Comparison of ENCODE assay signal across 25 cellular contexts in the genomic region with DNA sequence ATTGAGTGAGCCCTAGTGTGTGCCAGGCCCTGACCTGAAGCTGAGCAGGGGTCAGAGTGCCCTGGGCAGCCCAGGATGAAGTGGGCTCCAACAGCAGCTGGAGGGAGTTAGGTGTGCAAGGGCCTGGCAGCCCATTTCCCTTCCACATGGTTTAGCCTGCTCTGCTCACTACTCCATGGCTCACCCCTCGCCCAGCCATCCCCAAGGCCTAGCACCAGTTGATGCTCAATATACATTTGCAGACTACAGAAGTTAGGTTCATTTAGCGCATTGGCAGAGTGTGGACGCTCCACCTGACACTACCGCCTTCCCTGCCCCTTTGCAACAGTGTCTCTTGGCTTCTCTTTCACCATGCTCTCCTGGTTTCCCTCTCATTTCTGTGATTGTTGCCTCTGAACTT. TPM values are rescaled to one million over a fixed set of nuclear protein-coding genes. Genes with fewer than 3 reads are reported as not detected.
DNase-seq lines count a peak whose midpoint lies in the region; ATAC-seq and TF ChIP-seq lines count a peak whose summit lies in the region.
"Had no signal": no experiment of that assay in that cellular context is flagged by ENCODE, and none has a peak within 500 bp of the region (broad histone marks: within the 10 kb centered on the region; RNA-seq: fewer than 3 reads in every experiment).

No MANE protein-coding gene starts in this region.

- POLR2A ChIA-PET in CD8-positive, alpha-beta memory T cell (lab: Charles Lee) = no interaction called here

- H3K4me3 Mint-ChIP-seq in CD14-positive monocyte = no peak overlapping the region
- peak overlapping the region in 5 of 7 donors; percentile 6 to 88 (median 45) for H3K4me3 Mint-ChIP-seq in CD8-positive, alpha-beta memory T cell
- peak overlapping the region; percentile 31 for H3K4me3 Mint-ChIP-seq in activated T-helper 2 cell treated with anti-CD3 and anti-CD28 coated beads, Interferon-gamma antibody, Interleukin-2, Interleukin-4, amounts not matched to agents 10 μg/mL and 5 μg/mL and 100 μg/mL, durations not matched to agents 14 hours and 24 hours and 36 hours (ENCODE audit: low read depth)
- H3K4me3 Mint-ChIP-seq in nephron = peak overlapping the region; percentile 34 to 58 (median 56)
- H3K4me3 Mint-ChIP-seq in Calu3 (ENCODE audit: low read depth, unreplicated experiment) = no peak overlapping the region

- H3K4me3 ChIP-seq in CD8-positive, alpha-beta memory T cell (ENCODE audit: low read length) = no peak overlapping the region
- H3K4me3 ChIP-seq: pancreas, right atrium auricular region had no signal

- no peak overlapping the region for H3K27ac ChIP-seq in CD8-positive, alpha-beta memory T cell (ENCODE audit: low read depth, low read length)
- H3K27ac ChIP-seq: brain microvascular endothelial cell, foreskin keratinocyte, pancreas, right atrium auricular region had no signal

- H3K36me3 ChIP-seq in CD8-positive, alpha-beta memory T cell (ENCODE audit: insufficient read depth, low read length) = peaks cover 29% of the 10 kb centered on the region
- H3K36me3 ChIP-seq: brain microvascular endothelial cell, pancreas had no signal

- H3K4me1 ChIP-seq in CD8-positive, alpha-beta memory T cell (ENCODE audit: insufficient read depth, low read length) = peaks cover 12% of the 10 kb centered on the region

- no peaks in the 10 kb centered on the region for H3K9me3 ChIP-seq in CD8-positive, alpha-beta memory T cell (ENCODE audit: low read length)
- H3K9me3 ChIP-seq: pancreas, right atrium auricular region had no signal

- intact Hi-C loops in CD14-positive monocyte (cut with micrococcal nuclease) (no loop called here), Calu3 (cut with micrococcal nuclease; ENCODE audit: unreplicated experiment) (no loop called here)
- intact Hi-C loops in activated T-helper 2 cell treated with anti-CD3 and anti-CD28 coated beads, Interferon-gamma antibody, Interleukin-2, Interleukin-4, amounts not matched to agents 10 μg/mL and 5 μg/mL and 100 μg/mL, durations not matched to agents 14 hours and 24 hours and 36 hours (cut with micrococcal nuclease) = no loop called here

- CTCF ChIA-PET in CD8-positive, alpha-beta memory T cell (lab: Charles Lee) = interaction anchor here (1.0 to 1.9 kb wide), 2 partner anchors 10 to 360 kb away, joined by 3 to 7 read pairs; no protein-coding TSS in a partner anchor
- CTCF ChIA-PET in Calu3 (lab: Charles Lee) = no interaction called here

- TF ChIP-seq CTCF in CD14-positive monocyte (IDR thresholded peaks at IDR 0.05) (no peak), nephron (IDR thresholded peaks at IDR 0.05; ENCODE audit: unreplicated experiment in 3 of 3) (no peak), Calu3 (IDR thresholded peaks at IDR 0.05; ENCODE audit: unreplicated experiment) (no peak)

- H3K4me1 Mint-ChIP-seq in CD14-positive monocyte (peaks cover 52% of the 10 kb centered on the region), nephron (peaks cover 18% of the 10 kb centered on the region), Calu3 (ENCODE audit: low read depth, unreplicated experiment) (peaks cover 12% of the 10 kb centered on the region)
- peaks cover 31 to 68% (median 50%) of the 10 kb centered on the region in 3 donors for H3K4me1 Mint-ChIP-seq in CD8-positive, alpha-beta memory T cell
- H3K4me1 Mint-ChIP-seq in activated T-helper 2 cell treated with anti-CD3 and anti-CD28 coated beads, Interferon-gamma antibody, Interleukin-2, Interleukin-4, amounts not matched to agents 10 μg/mL and 5 μg/mL and 100 μg/mL, durations not matched to agents 14 hours and 24 hours and 36 hours (ENCODE audit: low read depth) = peaks cover 25% of the 10 kb centered on the region

- H3K27me3 Mint-ChIP-seq in CD14-positive monocyte (ENCODE audit: low read depth in 3 of 3) (peaks cover 0 to 5% (median 3%) of the 10 kb centered on the region in 3 donors), nephron (ENCODE audit: low read depth) (peaks cover 4% of the 10 kb centered on the region), Calu3 (ENCODE audit: unreplicated experiment) (no peaks in the 10 kb centered on the region)
- peaks cover 0 to 5% of the 10 kb centered on the region in 2 donors for H3K27me3 Mint-ChIP-seq in CD8-positive, alpha-beta memory T cell
- no peaks in the 10 kb centered on the region for H3K27me3 Mint-ChIP-seq in activated T-helper 2 cell treated with anti-CD3 and anti-CD28 coated beads, Interferon-gamma antibody, Interleukin-2, Interleukin-4, amounts not matched to agents 10 μg/mL and 5 μg/mL and 100 μg/mL, durations not matched to agents 14 hours and 24 hours and 36 hours (ENCODE audit: low read depth)
- H3K27me3 Mint-ChIP-seq: naive B cell had no signal

- H3K27me3 ChIP-seq in CD8-positive, alpha-beta memory T cell (ENCODE audit: insufficient read depth, low read length, poor library complexity, severe bottlenecking) = no peaks in the 10 kb centered on the region
- H3K27me3 ChIP-seq: brain microvascular endothelial cell, foreskin keratinocyte, pancreas, right atrium auricular region had no signal

- DNase-seq in CD14-positive monocyte (ENCODE audit: low spot score) (no peak), Calu3 (no peak)
- DNase-seq in CD8-positive, alpha-beta memory T cell = no peak
- DNase-seq in activated T-helper 2 cell treated with anti-CD3 and anti-CD28 coated beads, Interferon-gamma antibody, Interleukin-2, Interleukin-4, amounts not matched to agents 10 μg/mL and 5 μg/mL and 100 μg/mL, durations not matched to agents 14 hours and 24 hours and 36 hours (ENCODE audit: low spot score) = no peak
- DNase-seq: brain microvascular endothelial cell; COR-L47; DMS79 treated with DMSO at 0.1 percent for 48 hours; effector CD8-positive, alpha-beta T cell; foreskin keratinocyte; KG1; MV-4-11; naive B cell; NCI-H510A; pancreas; PC-3; Right ventricle myocardium superior; stimulated activated CD4-positive, alpha-beta T cell treated with anti-CD3 and anti-CD28 coated beads, Interleukin-4, amount 100 ng/mL, for 1 hour; stimulated activated naive CD8-positive, alpha-beta T cell treated with anti-CD3 and anti-CD28 coated beads, Interleukin-15, Interleukin-2, amounts not matched to agents 100 U/mL and 50 U/mL, for 24 hours had no signal

- H3K9me3 Mint-ChIP-seq in CD14-positive monocyte = peaks cover 0 to 2% (median 0%) of the 10 kb centered on the region in 7 donors
- no peaks in the 10 kb centered on the region for H3K9me3 Mint-ChIP-seq in CD8-positive, alpha-beta memory T cell
- no peaks in the 10 kb centered on the region for H3K9me3 Mint-ChIP-seq in activated T-helper 2 cell treated with anti-CD3 and anti-CD28 coated beads, Interferon-gamma antibody, Interleukin-2, Interleukin-4, amounts not matched to agents 10 μg/mL and 5 μg/mL and 100 μg/mL, durations not matched to agents 14 hours and 24 hours and 36 hours
- H3K9me3 Mint-ChIP-seq in nephron = no peaks in the 10 kb centered on the region
- no peaks in the 10 kb centered on the region for H3K9me3 Mint-ChIP-seq in Calu3 (ENCODE audit: low read depth, unreplicated experiment)
- H3K9me3 Mint-ChIP-seq: naive B cell had no signal

- H3K27ac Mint-ChIP-seq in CD14-positive monocyte (peak overlapping the region in 5 of 7 donors; percentile 28 to 83 (median 73)), nephron (peak overlapping the region in 1 of 3 experiments; percentile 2), Calu3 (ENCODE audit: unreplicated experiment) (no peak overlapping the region)
- H3K27ac Mint-ChIP-seq in CD8-positive, alpha-beta memory T cell = peak overlapping the region in 7 of 8 donors; percentile 39 to 96 (median 75)
- peak overlapping the region; percentile 4 for H3K27ac Mint-ChIP-seq in activated T-helper 2 cell treated with anti-CD3 and anti-CD28 coated beads, Interferon-gamma antibody, Interleukin-2, Interleukin-4, amounts not matched to agents 10 μg/mL and 5 μg/mL and 100 μg/mL, durations not matched to agents 14 hours and 24 hours and 36 hours

- H3K36me3 Mint-ChIP-seq in CD14-positive monocyte (peaks cover 42 to 63% of the 10 kb centered on the region in 2 donors), nephron (ENCODE audit: low read depth) (peaks cover 12% of the 10 kb centered on the region), Calu3 (ENCODE audit: insufficient read depth, unreplicated experiment) (peaks cover 39% of the 10 kb centered on the region)
- H3K36me3 Mint-ChIP-seq in CD8-positive, alpha-beta memory T cell = peaks cover 4 to 67% (median 15%) of the 10 kb centered on the region in 3 donors
- peaks cover 49% of the 10 kb centered on the region for H3K36me3 Mint-ChIP-seq in activated T-helper 2 cell treated with anti-CD3 and anti-CD28 coated beads, Interferon-gamma antibody, Interleukin-2, Interleukin-4, amounts not matched to agents 10 μg/mL and 5 μg/mL and 100 μg/mL, durations not matched to agents 14 hours and 24 hours and 36 hours (ENCODE audit: low read depth)

- no TSS peak for BruUV-seq in Calu3 (replicated peaks; lab: Mats Ljungman, UMichigan)

- ATAC-seq in GM19328 (IDR thresholded peaks at IDR 0.05; ENCODE audit: unreplicated experiment) (no peak), HG03095 (IDR thresholded peaks at IDR 0.05; ENCODE audit: unreplicated experiment) (no peak)
- ATAC-seq: activated CD4-positive, CD25-positive, alpha-beta regulatory T cell treated with anti-CD3 and anti-CD28 coated beads, Interleukin-2, amount 50 U/mL, for 24 hours; esophagus mucosa; foreskin keratinocyte; left lobe of liver; pancreas; PC-3; stimulated activated naive CD8-positive, alpha-beta T cell treated with anti-CD3 and anti-CD28 coated beads, Interleukin-15, Interleukin-2, amounts not matched to agents 100 U/mL and 50 U/mL, for 24 hours had no signal

RNA-seq across cellular contexts. Expression of gene ATG16L2, which starts 3.8 kb away (rescaled TPM):
- 10 to 100 TPM; 36.9 to 46.8 TPM for polyA plus RNA-seq in CD14-positive monocyte
- total RNA-seq in CD8-positive, alpha-beta memory T cell = 10 to 100 TPM; 50.3 to 53.2 TPM
- polyA plus RNA-seq in CD8-positive, alpha-beta memory T cell = 18.8 TPM
- 86.8 and 87.1 TPM in 2 replicates for total RNA-seq in activated T-helper 2 cell treated with anti-CD3 and anti-CD28 coated beads, Interferon-gamma antibody, Interleukin-2, Interleukin-4, amounts not matched to agents 10 μg/mL and 5 μg/mL and 100 μg/mL, durations not matched to agents 14 hours and 24 hours and 36 hours
- total RNA-seq in Calu3 (2022) = 28.7 and 29.1 TPM in 2 replicates

RNA-seq across cellular contexts. Expression of gene STARD10, which starts 24.1 kb away (rescaled TPM):
- polyA plus RNA-seq in CD14-positive monocyte = 10 to 100 TPM; 13.6 to 15.4 TPM
- total RNA-seq in CD8-positive, alpha-beta memory T cell = 10 to 100 TPM; 13.8 to 15.9 TPM
- 21.8 TPM for polyA plus RNA-seq in CD8-positive, alpha-beta memory T cell
- total RNA-seq in activated T-helper 2 cell treated with anti-CD3 and anti-CD28 coated beads, Interferon-gamma antibody, Interleukin-2, Interleukin-4, amounts not matched to agents 10 μg/mL and 5 μg/mL and 100 μg/mL, durations not matched to agents 14 hours and 24 hours and 36 hours = 10.7 and 16.0 TPM in 2 replicates
- total RNA-seq in Calu3 (2022) = 55.1 and 68.9 TPM in 2 replicates

Comparison
In these comparisons a context has a peak if more than half of its experiments do, and no peak if none do; other contexts are left out.
1. H3K4me3 Mint-ChIP-seq: peak in CD8-positive, alpha-beta memory T cell (5 of 7), activated T-helper 2 cell treated with anti-CD3 and anti-CD28 coated beads, Interferon-gamma antibody, Interleukin-2, Interleukin-4, amounts not matched to agents 10 μg/mL and 5 μg/mL and 100 μg/mL, durations not matched to agents 14 hours and 24 hours and 36 hours (single experiment) and nephron (3 of 3); none in CD14-positive monocyte (0 of 2) and Calu3 (single experiment).